Comparison of ENCODE assay signal across 19 cellular contexts in genomic region chr11:97740783-97741151, GRCh38.
"Had no signal": no experiment of that assay in that cellular context is flagged by ENCODE, and none has a peak within 500 bp of the region (broad histone marks: within the 10 kb centered on the region; RNA-seq: fewer than 3 reads in every experiment).

No MANE protein-coding gene starts in this region.

- H3K4me3 Mint-ChIP-seq: activated naive CD8-positive, alpha-beta T cell treated with anti-CD3 and anti-CD28 coated beads for 36 hours; dendritic cell treated with granulocyte-macrophage colony-stimulating factor and Interleukin-4, amounts not matched to agents 40 ng/mL and 50 ng/mL, for 4 days; neural progenitor cell; stimulated activated naive CD8-positive, alpha-beta T cell treated with anti-CD3 and anti-CD28 coated beads, Interleukin-15, amount 100 ng/mL, for 72 hours; T-helper 1 cell treated with Interleukin-12 subunit alpha and Interleukin-12 subunit beta and Interleukin-4 antibody, amounts not matched to agents 30 μg/mL and 1 μg/mL, for 36 hours had no signal

- H3K27me3 ChIP-seq: breast epithelium, esophagus muscularis mucosa, gastroesophageal sphincter, neural progenitor cell had no signal

- H3K9me3 ChIP-seq: prostate gland had no signal

- ATAC-seq: activated CD4-positive, CD25-positive, alpha-beta regulatory T cell treated with anti-CD3 and anti-CD28 coated beads, Interleukin-2, amount 50 U/mL, for 24 hours; stimulated activated naive CD8-positive, alpha-beta T cell treated with anti-CD3 and anti-CD28 coated beads, Interleukin-15, amount 100 ng/mL, for 72 hours had no signal

- H3K27me3 Mint-ChIP-seq: activated naive CD8-positive, alpha-beta T cell treated with anti-CD3 and anti-CD28 coated beads for 36 hours; dendritic cell treated with granulocyte-macrophage colony-stimulating factor and Interleukin-4, amounts not matched to agents 40 ng/mL and 50 ng/mL, for 4 days; stimulated activated naive CD8-positive, alpha-beta T cell treated with anti-CD3 and anti-CD28 coated beads, Interleukin-15, amount 100 ng/mL, for 72 hours had no signal

- H3K4me3 ChIP-seq: breast epithelium, esophagus muscularis mucosa, gastroesophageal sphincter, neural progenitor cell, prostate gland, skin epidermis had no signal

- H3K27ac ChIP-seq: esophagus muscularis mucosa, gastroesophageal sphincter, neural progenitor cell, prostate gland, skin epidermis had no signal

- H3K4me1 ChIP-seq: breast epithelium, esophagus muscularis mucosa, gastroesophageal sphincter, neural progenitor cell, prostate gland had no signal

- H3K27ac Mint-ChIP-seq: activated naive CD8-positive, alpha-beta T cell treated with anti-CD3 and anti-CD28 coated beads for 36 hours; dendritic cell treated with granulocyte-macrophage colony-stimulating factor and Interleukin-4, amounts not matched to agents 40 ng/mL and 50 ng/mL, for 4 days; neural progenitor cell; stimulated activated naive CD8-positive, alpha-beta T cell treated with anti-CD3 and anti-CD28 coated beads, Interleukin-15, amount 100 ng/mL, for 72 hours; T-helper 1 cell treated with Interleukin-12 subunit alpha and Interleukin-12 subunit beta and Interleukin-4 antibody, amounts not matched to agents 30 μg/mL and 1 μg/mL, for 36 hours had no signal

- H3K36me3 Mint-ChIP-seq: activated naive CD8-positive, alpha-beta T cell treated with anti-CD3 and anti-CD28 coated beads for 36 hours; neural progenitor cell had no signal

- H3K4me1 Mint-ChIP-seq: activated naive CD8-positive, alpha-beta T cell treated with anti-CD3 and anti-CD28 coated beads for 36 hours; neural progenitor cell; stimulated activated naive CD8-positive, alpha-beta T cell treated with anti-CD3 and anti-CD28 coated beads, Interleukin-15, amount 100 ng/mL, for 72 hours had no signal

- H3K36me3 ChIP-seq: breast epithelium, esophagus muscularis mucosa, gastroesophageal sphincter, neural progenitor cell, prostate gland had no signal

- DNase-seq: activated CD4-positive, alpha-beta T cell treated with anti-CD3 and anti-CD28 coated beads, Interleukin-2, amount 50 U/mL, for 4 hours; activated naive CD8-positive, alpha-beta T cell treated with anti-CD3 and anti-CD28 coated beads for 36 hours; aorta; cerebellar nuclear complex; effector CD8-positive, alpha-beta T cell; SIG-M5; stimulated activated CD4-positive, alpha-beta T cell treated with anti-CD3 and anti-CD28 coated beads, Interleukin-15, amount 100 ng/mL, for 24 hours; stimulated activated CD4-positive, alpha-beta T cell treated with anti-CD3 and anti-CD28 coated beads, Interleukin-4, amount 100 ng/mL, for 1 hour; stimulated activated naive CD8-positive, alpha-beta T cell treated with anti-CD3 and anti-CD28 coated beads, Interleukin-15, amount 100 ng/mL, for 72 hours; trophoblast cell had no signal
